Comparison of ENCODE assay signal across 1 cellular context in genomic region chr22:36262332-36262731, GRCh38. TPM values are rescaled to one million over a fixed set of nuclear protein-coding genes. Genes with fewer than 3 reads are reported as not detected.
"Had no signal": no experiment of that assay in that cellular context is flagged by ENCODE, and none has a peak within 500 bp of the region (broad histone marks: within the 10 kb centered on the region; RNA-seq: fewer than 3 reads in every experiment).

No MANE protein-coding gene starts in this region.

RNA-seq across cellular contexts. Expression of gene APOL1, which starts 9.4 kb away (rescaled TPM):
- total RNA-seq: cardiac muscle cell had no signal
